Comparison of ENCODE assay signal across 8 cellular contexts in the genomic region with DNA sequence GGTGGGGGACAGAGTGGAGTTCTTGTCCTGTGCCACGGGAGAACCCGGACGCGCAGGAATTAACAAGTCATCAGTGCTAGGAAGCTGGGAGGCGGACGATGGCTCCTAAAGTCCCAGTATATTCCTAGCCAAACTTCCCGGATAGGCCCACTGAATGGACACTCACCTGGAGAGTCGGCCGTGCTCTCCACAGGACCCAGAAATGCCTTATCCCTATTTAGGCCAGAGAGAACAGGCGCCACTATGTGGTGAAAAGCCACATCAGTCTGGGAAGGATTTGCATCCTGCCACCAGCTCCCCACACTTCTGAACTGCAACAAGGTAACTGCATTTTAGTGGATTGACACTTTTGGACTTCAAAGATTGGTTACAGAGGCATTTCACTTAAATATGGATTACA. TPM values are rescaled to one million over a fixed set of nuclear protein-coding genes. Genes with fewer than 3 reads are reported as not detected.
A peak's percentile ranks its signal among the peaks of the same experiment; 100 is the strongest.
DNase-seq lines count a peak whose midpoint lies in the region; ATAC-seq, FAIRE-seq and TF ChIP-seq lines count a peak whose summit lies in the region.

No MANE protein-coding gene starts in this region.

- H3K9me3 ChIP-seq in A549 = no peaks in the 10 kb centered on the region

- peak; percentile 19 to 26; a peak in 1 of 5 replicates for TF ChIP-seq RAD21 in A549 (conservative IDR thresholded peaks at IDR 0.05 in 1 of 2, IDR thresholded peaks at IDR 0.05 in 1 of 2)

- WGBS in A549 (ENCODE audit: missing lambda C conversion rate) = 7% methylated on average over 10 of the region's 10 CpGs

- peaks cover 17 to 20% (median 18%) of the 10 kb centered on the region in 3 donors for H3K27me3 Mint-ChIP-seq in naive B cell

- 0 out of 3 replicates have a peak, but pooled peaks cover 4% of the 10 kb centered on the region for H3K4me1 ChIP-seq in A549

- no peak for TF ChIP-seq EP300 in A549 (IDR thresholded peaks at IDR 0.05)

- no peak for TF ChIP-seq POLR2A in A549 (IDR thresholded peaks at IDR 0.05; ENCODE audit: low read length)

- FAIRE-seq in A549 (lab: Jason Lieb, UNC) = no peak

- peaks cover 0 to 7% (median 2%) of the 10 kb centered on the region in 7 donors for H3K9me3 Mint-ChIP-seq in naive B cell

- H3K4me3 Mint-ChIP-seq in naive B cell = peak overlapping the region; percentile 76 to 93 (median 88)

- POLR2A ChIA-PET in A549 (lab: Yijun Ruan, JAX) = no interaction called here

- H3K27ac ChIP-seq in A549 = no peak overlapping the region

- ATAC-seq in A549 (peak; percentile 73 to 81), naive B cell (ENCODE audit: low read depth in 2 of 2) (no peak), GM18520 (IDR thresholded peaks at IDR 0.05; ENCODE audit: unreplicated experiment) (no peak), HG02610 (IDR thresholded peaks at IDR 0.05; ENCODE audit: unreplicated experiment) (no peak)

- peaks cover 8 to 15% (median 15%) of the 10 kb centered on the region in 3 donors for H3K4me1 Mint-ChIP-seq in naive B cell

- peak overlapping the region; percentile 48; the same call in 2 of the 3 replicates for H3K4me3 ChIP-seq in A549
- no peak overlapping the region for H3K4me3 ChIP-seq in epithelial cell of esophagus (ENCODE audit: low read length)

- H3K27ac Mint-ChIP-seq in naive B cell = no peak overlapping the region

- CTCF ChIA-PET in A549 (lab: Yijun Ruan, JAX) = interaction anchor here (1.1 to 1.4 kb wide), 3 partner anchors 116 to 134 kb away, joined by 3 to 4 read pairs (median 3); no protein-coding TSS in a partner anchor

- TF ChIP-seq CTCF in A549 (IDR thresholded peaks at IDR 0.05) (peak; percentile 33; the same call in 2 of the 3 replicates), epithelial cell of esophagus (IDR thresholded peaks at IDR 0.05; ENCODE audit: insufficient read depth, low read depth, low read length, missing control alignments) (peak; percentile 54)

- H3K4me2 ChIP-seq in A549 = peak overlapping the region; percentile 88

- peaks cover under 1 to 2% of the 10 kb centered on the region in 2 donors for H3K36me3 Mint-ChIP-seq in naive B cell

- DNase-seq in A549 (ENCODE audit: low read depth in 1 of 2, low spot score in 1 of 2) (peak; percentile 2 to 26), ELF-1 (ENCODE audit: low read depth, low spot score) (peak; percentile 32), OCI-M2 (lab: John Stamatoyannopoulos, UW; ENCODE audit: unreplicated experiment) (peak; percentile 2), epithelial cell of esophagus (ENCODE audit: low read depth) (peak; percentile 71), naive B cell (no peak), RKO (ENCODE audit: low spot score) (no peak)

TF ChIP-seq in A549, 52 proteins besides CTCF, POLR2A, EP300 and RAD21:
- TF ChIP-seq SMC3 (IDR thresholded peaks at IDR 0.05) (peak; percentile 37; the same call in 2 of the 3 replicates), NR3C1 (IDR thresholded peaks at IDR 0.05) (no peak), BHLHE40 (IDR thresholded peaks at IDR 0.05; ENCODE audit: low read depth, low read length) (no peak), JUN (IDR thresholded peaks at IDR 0.05) (no peak), EHF (CRISPR knock-in tag; IDR thresholded peaks at IDR 0.05) (no peak)
- TF ChIP-seq, protein P1, sequence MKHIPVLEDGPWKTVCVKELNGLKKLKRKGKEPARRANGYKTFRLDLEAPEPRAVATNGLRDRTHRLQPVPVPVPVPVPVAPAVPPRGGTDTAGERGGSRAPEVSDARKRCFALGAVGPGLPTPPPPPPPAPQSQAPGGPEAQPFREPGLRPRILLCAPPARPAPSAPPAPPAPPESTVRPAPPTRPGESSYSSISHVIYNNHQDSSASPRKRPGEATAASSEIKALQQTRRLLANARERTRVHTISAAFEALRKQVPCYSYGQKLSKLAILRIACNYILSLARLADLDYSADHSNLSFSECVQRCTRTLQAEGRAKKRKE (CRISPR knock-in tag; IDR thresholded peaks at IDR 0.05; ENCODE audit: low read depth) = no peak

RNA-seq across cellular contexts. Expression of a gene that starts 1.1 kb away (rescaled TPM):
- polyA plus RNA-seq in A549 (2011; rRNA removed) (not detected in 2 replicates), A549 (2017; fragmentation: RNase III; extraction: RNeasy Plus Mini Kit Qiagen cat#74134 plus additional on column Dnase treatment) (not detected in 3 replicates), naive B cell (ENCODE audit: low read depth in 6 of 6) (not detected)
- polyA plus RNA-seq in A549 (2012; cell fraction: cytosol; rRNA removed) = not detected in 2 replicates
- not detected in 2 replicates for polyA plus RNA-seq in A549 (2012; cell fraction: nucleus; rRNA removed)
- polyA minus RNA-seq in A549 (2011; rRNA and poly(A)+ RNA removed) = not detected in 2 replicates

Comparison
In these comparisons a context has a peak if more than half of its experiments do, and no peak if none do; other contexts are left out.
1. ATAC-seq: peak in A549 (2 of 2); none in naive B cell (0 of 2), GM18520 (single experiment) and HG02610 (single experiment).
2. DNase-seq: peak in A549 (2 of 2), ELF-1 (single experiment), OCI-M2 (single experiment) and epithelial cell of esophagus (single experiment); none in naive B cell (single experiment) and RKO (single experiment).